Comparison of ENCODE assay signal across 8 cellular contexts in genomic region chr2:152098798-152099654, GRCh38. TPM values are rescaled to one million over a fixed set of nuclear protein-coding genes. Genes with fewer than 3 reads are reported as not detected.
DNase-seq lines count a peak whose midpoint lies in the region; ATAC-seq, FAIRE-seq and TF ChIP-seq lines count a peak whose summit lies in the region.

Gene CACNB4, minus strand, starts transcription at chr2:152099044.

- H4K20me1 ChIP-seq in PC-3 (ENCODE audit: low read length) (no peaks in the 10 kb centered on the region), HepG2 (ENCODE audit: insufficient read depth, low read length) (no peaks in the 10 kb centered on the region)

- peak within 1 kb of the TSS; percentile 74 for H3K4me2 ChIP-seq in PC-3 (ENCODE audit: low read length)
- H3K4me2 ChIP-seq in HepG2 (ENCODE audit: low read depth, low read length): peak within 1 kb of the TSS; percentile 77

- FAIRE-seq in HepG2 (lab: Jason Lieb, UNC) (no peak), D721Med (lab: Jason Lieb, UNC) (no peak)

- H3K4me3 Mint-ChIP-seq in central memory CD8-positive, alpha-beta T cell: peak within 1 kb of the TSS; percentile 75

- H3K4me3 ChIP-seq in PC-3 (ENCODE audit: low read length) (peak within 1 kb of the TSS; percentile 62), HepG2 (replicated peaks in 1 of 3; ENCODE audit: insufficient read depth in 1 of 3, low read depth in 2 of 3, low read length in 3 of 3) (peak within 1 kb of the TSS; percentile 45 to 71 (median 56))

- intact Hi-C loops in PC-3 (cut with micrococcal nuclease): no loop called here
- intact Hi-C loops in HepG2 (cut with micrococcal nuclease; ENCODE audit: unreplicated experiment): no loop called here

- no peaks in the 10 kb centered on the region for H3K36me3 ChIP-seq in PC-3 (ENCODE audit: low read depth, low read length)
- no peaks in the 10 kb centered on the region for H3K36me3 ChIP-seq in HepG2 (replicated peaks in 1 of 2; ENCODE audit: control insufficient read depth in 1 of 2, insufficient read depth in 2 of 2, low read length in 2 of 2)

- WGBS in HepG2 (ENCODE audit: low lambda C conversion rate): 4% methylated on average over 59 of the region's 65 CpGs

- ATAC-seq in GM21723 (IDR thresholded peaks at IDR 0.05; ENCODE audit: unreplicated experiment): peak; percentile 37
- ATAC-seq in PC-3: peak; percentile 26; the same call in 1 of the 2 replicates
- peak; percentile 12 for ATAC-seq in central memory CD8-positive, alpha-beta T cell (replicated peaks; ENCODE audit: extremely low read depth, poor library complexity, severe bottlenecking)
- peak; percentile 49 for ATAC-seq in HepG2

- H3K9me2 ChIP-seq in PC-3 (replicated peaks; ENCODE audit: low read length): no peaks in the 10 kb centered on the region

- peaks cover 18% of the 10 kb centered on the region for H3K4me1 Mint-ChIP-seq in central memory CD8-positive, alpha-beta T cell

- no peak for TF ChIP-seq CTCF in PC-3 (conservative IDR thresholded peaks at IDR 0.05; ENCODE audit: low read depth, low read length)
- TF ChIP-seq CTCF in HepG2 (CRISPR knock-in tag; IDR thresholded peaks at IDR 0.05): no peak
- TF ChIP-seq CTCF in D721Med (IDR thresholded peaks at IDR 0.05; ENCODE audit: insufficient read depth, missing control alignments): no peak

- no peak for TF ChIP-seq POLR2A in HepG2 (IDR thresholded peaks at IDR 0.05; ENCODE audit: insufficient read depth in 1 of 2, low read depth in 2 of 2, low read length in 2 of 2)

- H3K4me1 ChIP-seq in PC-3 (ENCODE audit: insufficient read depth, low read length) (peaks cover 20% of the 10 kb centered on the region; the same call in 1 of the 2 replicates), HepG2 (ENCODE audit: insufficient read depth, low read length) (peaks cover 38% of the 10 kb centered on the region)

- H3K9ac ChIP-seq in PC-3 (ENCODE audit: low read length) (no peak within 1 kb of the TSS), HepG2 (ENCODE audit: insufficient read depth, low read depth, low read length) (no peak within 1 kb of the TSS)

- H3K9me3 ChIP-seq in PC-3 (ENCODE audit: low read length) (no peaks in the 10 kb centered on the region), HepG2 (ENCODE audit: low read length) (no peaks in the 10 kb centered on the region)

- POLR2A ChIA-PET in PC-3 (lab: Charles Lee; ENCODE audit: unreplicated experiment): no interaction called here
- POLR2A ChIA-PET in HepG2 (lab: Yijun Ruan, JAX): no interaction called here

- CTCF ChIA-PET in PC-3 (lab: Charles Lee): no interaction called here
- CTCF ChIA-PET in HepG2 (lab: Yijun Ruan, JAX; ENCODE audit: low intra/inter-chr PET ratio, low total read pairs): no interaction called here

- TF ChIP-seq RAD21 in HepG2 (CRISPR knock-in tag; IDR thresholded peaks at IDR 0.05): no peak

- peaks cover 4% of the 10 kb centered on the region for H3K36me3 Mint-ChIP-seq in central memory CD8-positive, alpha-beta T cell (ENCODE audit: insufficient read depth)

- H3K27ac ChIP-seq in PC-3 (ENCODE audit: low read length) (no peak within 1 kb of the TSS), HepG2 (ENCODE audit: extremely low read length, insufficient read depth, low read length) (no peak within 1 kb of the TSS), temporal lobe (ENCODE audit: low read depth, low read length) (peak within 1 kb of the TSS; percentile 50)

- peaks cover 50% of the 10 kb centered on the region for H3K27me3 Mint-ChIP-seq in central memory CD8-positive, alpha-beta T cell

- no peak for TF ChIP-seq EP300 in HepG2 (IDR thresholded peaks at IDR 0.05; ENCODE audit: low read depth in 2 of 2, low read length in 2 of 2)
- no peak for TF ChIP-seq EP300 in HepG2 (CRISPR knock-in tag; IDR thresholded peaks at IDR 0.05; ENCODE audit: borderline replicate concordance)

- DNase-seq in Daoy (ENCODE audit: low read depth): peak; percentile 20
- DNase-seq in PC-3: no peak
- DNase-seq in central memory CD8-positive, alpha-beta T cell (ENCODE audit: low spot score in 2 of 2): no peak
- no peak for DNase-seq in HepG2 (ENCODE audit: low spot score)
- no peak for DNase-seq in D721Med (ENCODE audit: insufficient read length, low spot score)
- DNase-seq in superior temporal gyrus (ENCODE audit: extremely low spot score): no peak

- BruUV-seq in PC-3 (replicated peaks; lab: Mats Ljungman, UMichigan) (no TSS peak), HepG2 (replicated peaks; lab: Mats Ljungman, UMichigan) (no TSS peak)

- in situ Hi-C loops in HepG2 (cut with HindIII; ENCODE audit: extremely low pct_ligation_motif_present, low pct_unique_long_range_greater_than_20kb): no loop called here

- H3K27ac Mint-ChIP-seq in central memory CD8-positive, alpha-beta T cell (ENCODE audit: low read depth): no peak within 1 kb of the TSS

- H3K27me3 ChIP-seq in PC-3 (ENCODE audit: low read length) (peaks cover 71% of the 10 kb centered on the region), HepG2 (ENCODE audit: control insufficient read depth in 1 of 2, insufficient read depth in 2 of 2, low read length in 2 of 2) (peaks cover 21 to 73% of the 10 kb centered on the region in 2 experiments; a peak in 4 of 5 replicates)

- H3K79me2 ChIP-seq in PC-3 (ENCODE audit: low read length) (no peaks in the 10 kb centered on the region), HepG2 (ENCODE audit: insufficient read depth, low read length) (no peaks in the 10 kb centered on the region)

- H2AFZ ChIP-seq in PC-3 (ENCODE audit: low read length) (peak within 1 kb of the TSS; percentile 69), HepG2 (ENCODE audit: low read length) (no peak within 1 kb of the TSS)

- no peaks in the 10 kb centered on the region for H3F3A ChIP-seq in PC-3 (ENCODE audit: low read length, unreplicated experiment)

- no peaks in the 10 kb centered on the region for H3K9me3 Mint-ChIP-seq in central memory CD8-positive, alpha-beta T cell

TF ChIP-seq in HepG2, 621 proteins besides CTCF, POLR2A, EP300 and RAD21 (continues in another document):
- TF ChIP-seq RBAK (CRISPR knock-in tag; IDR thresholded peaks at IDR 0.05) (no peak), ZFY (CRISPR knock-in tag; IDR thresholded peaks at IDR 0.05) (0 out of 2 replicates have a peak, but pooled peaks have one; percentile 2), POGZ (CRISPR knock-in tag; IDR thresholded peaks at IDR 0.05) (no peak), HCFC1 (IDR thresholded peaks at IDR 0.05; ENCODE audit: low read depth, low read length) (no peak), ZFP82 (CRISPR knock-in tag; IDR thresholded peaks at IDR 0.05; ENCODE audit: borderline replicate concordance) (no peak), ZNF687 (CRISPR knock-in tag; IDR thresholded peaks at IDR 0.05) (peak; percentile 56), TBX2 (CRISPR knock-in tag; IDR thresholded peaks at IDR 0.05; ENCODE audit: borderline replicate concordance) (peak; percentile 19; the same call in 1 of the 2 replicates)

RNA-seq across cellular contexts. Expression of gene CACNB4, which starts in this region (rescaled TPM):
- 0.12 and 0.17 TPM in 2 replicates for total RNA-seq in Daoy (2014; rRNA removed; shearing (Covaris generic))
- total RNA-seq in PC-3 (2014; rRNA removed) (not detected in 2 replicates), HepG2 (2016; rRNA removed; fragmentation: Illumina TruSeq; extraction: Trizol) (9.5 and 14.3 TPM in 2 replicates), temporal lobe (39.1 TPM)
- total RNA-seq in HepG2 (2016; cell fraction: cytosol; rRNA removed; fragmentation: Illumina TruSeq; extraction: Trizol; ENCODE audit: low read depth): 8.4 and 9.3 TPM in 2 replicates
- 12.5 and 16.2 TPM in 2 replicates for total RNA-seq in HepG2 (2016; cell fraction: insoluble cytoplasmic fraction; rRNA removed; fragmentation: Illumina TruSeq; extraction: Trizol)
- 5.5 and 7.4 TPM in 2 replicates for total RNA-seq in HepG2 (2016; cell fraction: membrane; rRNA removed; fragmentation: Illumina TruSeq; extraction: Trizol)
- 49.9 and 50.0 TPM in 2 replicates for total RNA-seq in HepG2 (2016; cell fraction: nucleus; rRNA removed; fragmentation: Illumina TruSeq; extraction: Trizol)
- polyA plus RNA-seq in HepG2 (2011; rRNA removed): 3.9 and 5.1 TPM in 2 replicates
- polyA plus RNA-seq in HepG2 (2011; cell fraction: cytosol; rRNA removed): 1.0 and 1.2 TPM in 2 replicates
- 8.4 and 10.5 TPM in 2 replicates for polyA plus RNA-seq in HepG2 (2011; cell fraction: nucleus; rRNA removed)
- 2.6 and 3.3 TPM in 2 replicates for polyA plus RNA-seq in HepG2 (2012)
- 0.25 and 0.48 TPM in 2 replicates for polyA plus RNA-seq in HepG2 (2016; cell fraction: cytosol; fragmentation: Illumina TruSeq; extraction: Trizol; ENCODE audit: low read depth)
- polyA plus RNA-seq in HepG2 (2016; cell fraction: insoluble cytoplasmic fraction; fragmentation: Illumina TruSeq; extraction: Trizol; ENCODE audit: low read depth): 5.0 and 5.5 TPM in 2 replicates
- polyA plus RNA-seq in HepG2 (2016; cell fraction: membrane; fragmentation: Illumina TruSeq; extraction: Trizol; ENCODE audit: low read depth): 1.7 and 2.1 TPM in 2 replicates
- 26.0 and 29.1 TPM in 2 replicates for polyA plus RNA-seq in HepG2 (2016; cell fraction: nucleus; fragmentation: Illumina TruSeq; extraction: Trizol; ENCODE audit: insufficient read depth, low read depth)
- 0.35 and 13.9 TPM in 2 replicates for polyA minus RNA-seq in HepG2 (2011; rRNA and poly(A)+ RNA removed; ENCODE audit: low replicate concordance)
- polyA minus RNA-seq in HepG2 (2011; cell fraction: cytosol; rRNA and poly(A)+ RNA removed): 4.7 and 6.0 TPM in 2 replicates
- polyA minus RNA-seq in HepG2 (2011; cell fraction: nucleus; rRNA and poly(A)+ RNA removed): 47.0 and 50.5 TPM in 2 replicates

Comparison
In these comparisons a context has a peak if more than half of its experiments do, and no peak if none do; other contexts are left out.
1. Peak in DNase-seq in Daoy; RNA of the gene not detected or under 1 TPM.
2. Peak in ATAC-seq, H3K4me3 ChIP-seq and H3K4me2 ChIP-seq in PC-3; RNA of the gene not detected or under 1 TPM.